21 cellular contexts compared by ENCODE assay signal in genomic region chr4:7108660-7109059, GRCh38.
"Had no signal": no experiment of that assay in that cellular context is flagged by ENCODE, and none has a peak within 500 bp of the region (broad histone marks: within the 10 kb centered on the region; RNA-seq: fewer than 3 reads in every experiment).

No MANE protein-coding gene starts in this region.

- H3K9me3 ChIP-seq: breast epithelium, esophagus muscularis mucosa, left lung, ovary, psoas muscle, testis, transverse colon had no signal

- H3K4me3 ChIP-seq: breast epithelium, esophagus muscularis mucosa, left lung, ovary, psoas muscle, smooth muscle cell, testis, transverse colon had no signal

- ATAC-seq: activated naive CD4-positive, alpha-beta T cell treated with anti-CD3 and anti-CD28 coated beads, Interleukin-2, amount 50 U/mL, for 72 hours; foreskin keratinocyte; left lung; psoas muscle had no signal

- H3K36me3 ChIP-seq: breast epithelium, esophagus muscularis mucosa, left lung, ovary, transverse colon had no signal

- DNase-seq: activated CD4-positive, alpha-beta memory T cell treated with anti-CD3 and anti-CD28 coated beads for 36 hours; activated CD4-positive, alpha-beta T cell treated with anti-CD3 and anti-CD28 coated beads, Interleukin-2, amount 10 ng/mL, durations not matched to agents 24 days and 14 days; activated CD4-positive, CD25-positive, alpha-beta regulatory T cell treated with anti-CD3 and anti-CD28 coated beads, Interleukin-2, amount 50 U/mL, for 72 hours; activated CD8-positive, alpha-beta memory T cell treated with anti-CD3 and anti-CD28 coated beads, Interleukin-2, amount 50 U/mL, for 48 hours; activated gamma-delta T cell treated with Interleukin-2 at 50 U/mL for 16 hours; activated T-cell treated with anti-CD3 and anti-CD28 coated beads, Interleukin-2, amount 50 U/mL, for 24 hours; endodermal cell; foreskin keratinocyte; left lung; mammary epithelial cell; stimulated activated CD4-positive, alpha-beta T cell treated with anti-CD3 and anti-CD28 coated beads, Interleukin-15, amount 100 ng/mL, for 24 hours; stimulated activated naive CD4-positive, alpha-beta T cell treated with Interleukin-2 at 50 U/mL for 16 hours; T-helper 2 cell; testis; transverse colon had no signal

- H3K4me2 ChIP-seq: smooth muscle cell had no signal

- H3K4me1 ChIP-seq: breast epithelium, foreskin keratinocyte had no signal

- H3K27ac ChIP-seq: breast epithelium, esophagus muscularis mucosa, foreskin keratinocyte, left lung, ovary, psoas muscle, testis, transverse colon had no signal

- H3K27me3 ChIP-seq: breast epithelium, esophagus muscularis mucosa, left lung, ovary, testis, transverse colon had no signal
